1 cellular context compared by ENCODE assay signal in genomic region chr17:16929281-16929680, GRCh38.
TF ChIP-seq lines count a peak whose summit lies in the region.

No MANE protein-coding gene starts in this region.

TF ChIP-seq in WTC11, 78 proteins besides CTCF, POLR2A, EP300 and RAD21 (continued from another document):
- TF ChIP-seq FOXP4 (CRISPR knock-in tag; IDR thresholded peaks at IDR 0.05) (no peak), HMGA2 (CRISPR knock-in tag; IDR thresholded peaks at IDR 0.05) (no peak), TCF7 (CRISPR knock-in tag; IDR thresholded peaks at IDR 0.05; ENCODE audit: low read depth) (no peak)
